Comparison of ENCODE assay signal across 12 cellular contexts in the genomic region with DNA sequence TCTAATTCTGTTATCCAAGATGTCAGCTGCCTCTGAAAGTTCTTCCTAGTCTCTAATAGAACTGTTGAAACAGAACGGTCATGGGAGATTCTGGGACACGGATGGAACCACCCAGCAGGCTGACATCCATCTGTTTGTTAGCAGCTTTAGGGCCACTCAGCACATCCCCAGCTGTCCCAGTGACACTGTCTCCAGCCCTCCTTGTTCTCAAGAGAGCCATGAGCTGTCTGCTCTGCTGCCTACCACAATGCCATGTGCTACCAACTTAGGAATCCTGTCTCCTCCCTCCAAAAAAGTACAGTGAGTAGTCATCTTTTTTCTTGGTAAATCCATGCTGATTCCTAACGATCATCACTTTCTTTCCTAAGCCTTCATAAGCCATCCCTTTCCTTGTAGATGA.
DNase-seq lines count a peak whose midpoint lies in the region; ATAC-seq and TF ChIP-seq lines count a peak whose summit lies in the region.
"Had no signal": no experiment of that assay in that cellular context is flagged by ENCODE, and none has a peak within 500 bp of the region (broad histone marks: within the 10 kb centered on the region; RNA-seq: fewer than 3 reads in every experiment).

No MANE protein-coding gene starts in this region.

- no peak overlapping the region for H3K4me2 ChIP-seq in hepatocyte

- no peaks in the 10 kb centered on the region for H3K36me3 ChIP-seq in hepatocyte (replicated peaks; ENCODE audit: insufficient read depth, low read depth)
- H3K36me3 ChIP-seq: SJSA1 had no signal

- 75% methylated on average over 3 of the region's 3 CpGs for WGBS in hepatocyte (ENCODE audit: low lambda C conversion rate, missing lambda C conversion rate)

- H3K9me3 ChIP-seq in hepatocyte (ENCODE audit: low read depth) = no peaks in the 10 kb centered on the region
- H3K9me3 ChIP-seq: SJSA1 had no signal

- H3K27ac Mint-ChIP-seq in activated CD4-positive, alpha-beta memory T cell treated with anti-CD3 and anti-CD28 coated beads for 36 hours = peak overlapping the region; percentile 71
- no peak overlapping the region for H3K27ac Mint-ChIP-seq in activated CD4-positive, alpha-beta memory T cell treated with anti-CD3 and anti-CD28 coated beads, Interleukin-2, amount 10 ng/mL, durations not matched to agents 7 days and 5 days
- peak overlapping the region; percentile 83 for H3K27ac Mint-ChIP-seq in stimulated activated effector memory CD8-positive, alpha-beta T cell treated with anti-CD3 and anti-CD28 coated beads, Interleukin-12 subunit alpha, Interleukin-12 subunit beta, amount 100 ng/mL, for 72 hours

- peaks cover 28% of the 10 kb centered on the region for H3K4me1 ChIP-seq in hepatocyte (ENCODE audit: insufficient read depth)

- no peak overlapping the region for H3K4me3 Mint-ChIP-seq in activated CD4-positive, alpha-beta memory T cell treated with anti-CD3 and anti-CD28 coated beads for 36 hours
- no peak overlapping the region for H3K4me3 Mint-ChIP-seq in activated CD4-positive, alpha-beta memory T cell treated with anti-CD3 and anti-CD28 coated beads, Interleukin-2, amount 10 ng/mL, durations not matched to agents 7 days and 5 days
- peak overlapping the region; percentile 51 for H3K4me3 Mint-ChIP-seq in stimulated activated effector memory CD8-positive, alpha-beta T cell treated with anti-CD3 and anti-CD28 coated beads, Interleukin-12 subunit alpha, Interleukin-12 subunit beta, amount 100 ng/mL, for 72 hours
- H3K4me3 Mint-ChIP-seq: natural killer cell had no signal

- H3K9me2 ChIP-seq in hepatocyte (replicated peaks; ENCODE audit: insufficient read depth) = no peaks in the 10 kb centered on the region

- intact Hi-C loops in activated CD4-positive, alpha-beta memory T cell treated with anti-CD3 and anti-CD28 coated beads for 36 hours (cut with micrococcal nuclease) = loop anchor here (2.0 to 5.0 kb wide), 4 partner anchors 35 to 410 kb away; no protein-coding TSS in a partner anchor

- no peaks in the 10 kb centered on the region for H3K79me2 ChIP-seq in hepatocyte

- no peak for DNase-seq in activated CD4-positive, alpha-beta memory T cell treated with anti-CD3 and anti-CD28 coated beads for 36 hours
- no peak for DNase-seq in activated CD4-positive, alpha-beta memory T cell treated with anti-CD3 and anti-CD28 coated beads, Interleukin-2, amount 10 ng/mL, durations not matched to agents 7 days and 5 days
- DNase-seq in NCI-H82 treated with DMSO at 0.1 percent for 48 hours (lab: John Stamatoyannopoulos, UW; ENCODE audit: unreplicated experiment) (peak; percentile 83), islet precursor cell (peak; percentile 33), NCI-H1092 treated with DMSO at 0.1 percent for 48 hours (lab: John Stamatoyannopoulos, UW) (no peak), GM19238 (ENCODE audit: insufficient read length, low spot score) (no peak), hepatocyte (ENCODE audit: low spot score) (no peak)
- DNase-seq in stimulated activated effector memory CD8-positive, alpha-beta T cell treated with anti-CD3 and anti-CD28 coated beads, Interleukin-12 subunit alpha, Interleukin-12 subunit beta, amount 100 ng/mL, for 72 hours (ENCODE audit: low spot score in 2 of 2) = peak in 1 of 2 donors; percentile 43
- DNase-seq: activated T-cell treated with anti-CD3 and anti-CD28 coated beads for 4 hours, MV-4-11, natural killer cell had no signal

- H3K27ac ChIP-seq in hepatocyte = no peak overlapping the region
- H3K27ac ChIP-seq: SJSA1 had no signal

- no peak overlapping the region for H2AFZ ChIP-seq in hepatocyte

- no peaks in the 10 kb centered on the region for H3K36me3 Mint-ChIP-seq in activated CD4-positive, alpha-beta memory T cell treated with anti-CD3 and anti-CD28 coated beads for 36 hours
- no peaks in the 10 kb centered on the region for H3K36me3 Mint-ChIP-seq in activated CD4-positive, alpha-beta memory T cell treated with anti-CD3 and anti-CD28 coated beads, Interleukin-2, amount 10 ng/mL, durations not matched to agents 7 days and 5 days (ENCODE audit: low read depth)
- H3K36me3 Mint-ChIP-seq in stimulated activated effector memory CD8-positive, alpha-beta T cell treated with anti-CD3 and anti-CD28 coated beads, Interleukin-12 subunit alpha, Interleukin-12 subunit beta, amount 100 ng/mL, for 72 hours = peaks cover 18% of the 10 kb centered on the region
- H3K36me3 Mint-ChIP-seq: natural killer cell had no signal

- no peaks in the 10 kb centered on the region for H3K27me3 Mint-ChIP-seq in activated CD4-positive, alpha-beta memory T cell treated with anti-CD3 and anti-CD28 coated beads for 36 hours
- no peaks in the 10 kb centered on the region for H3K27me3 Mint-ChIP-seq in activated CD4-positive, alpha-beta memory T cell treated with anti-CD3 and anti-CD28 coated beads, Interleukin-2, amount 10 ng/mL, durations not matched to agents 7 days and 5 days

- no peak for TF ChIP-seq CTCF in hepatocyte (IDR thresholded peaks at IDR 0.05; ENCODE audit: poor library complexity)

- H3K27me3 ChIP-seq in hepatocyte = no peaks in the 10 kb centered on the region
- H3K27me3 ChIP-seq: SJSA1 had no signal

- CTCF ChIA-PET in activated CD4-positive, alpha-beta memory T cell treated with anti-CD3 and anti-CD28 coated beads for 36 hours (lab: Charles Lee) = interaction anchor here (0.7 to 3.4 kb wide), 4 partner anchors 100 to 154 kb away, joined by 3 to 23 read pairs (median 14); no protein-coding TSS in a partner anchor
- CTCF ChIA-PET in activated CD4-positive, alpha-beta memory T cell treated with anti-CD3 and anti-CD28 coated beads, Interleukin-2, amount 10 ng/mL, durations not matched to agents 7 days and 5 days (lab: Charles Lee) = interaction anchor here (1.0 kb wide), 1 partner anchor 412 kb away, joined by 3 read pairs; no protein-coding TSS in a partner anchor

- no peaks in the 10 kb centered on the region for H3K9me3 Mint-ChIP-seq in activated CD4-positive, alpha-beta memory T cell treated with anti-CD3 and anti-CD28 coated beads for 36 hours
- H3K9me3 Mint-ChIP-seq in activated CD4-positive, alpha-beta memory T cell treated with anti-CD3 and anti-CD28 coated beads, Interleukin-2, amount 10 ng/mL, durations not matched to agents 7 days and 5 days = peaks cover 4% of the 10 kb centered on the region
- H3K9me3 Mint-ChIP-seq in stimulated activated effector memory CD8-positive, alpha-beta T cell treated with anti-CD3 and anti-CD28 coated beads, Interleukin-12 subunit alpha, Interleukin-12 subunit beta, amount 100 ng/mL, for 72 hours = peaks cover 3% of the 10 kb centered on the region
- H3K9me3 Mint-ChIP-seq: natural killer cell had no signal

- ATAC-seq in stimulated activated effector memory CD8-positive, alpha-beta T cell treated with anti-CD3 and anti-CD28 coated beads, Interleukin-12 subunit alpha, Interleukin-12 subunit beta, amount 100 ng/mL, for 72 hours = no peak

- peaks cover 47% of the 10 kb centered on the region for H3K4me1 Mint-ChIP-seq in activated CD4-positive, alpha-beta memory T cell treated with anti-CD3 and anti-CD28 coated beads for 36 hours (ENCODE audit: low read depth)
- H3K4me1 Mint-ChIP-seq in activated CD4-positive, alpha-beta memory T cell treated with anti-CD3 and anti-CD28 coated beads, Interleukin-2, amount 10 ng/mL, durations not matched to agents 7 days and 5 days = peaks cover 34% of the 10 kb centered on the region
- H3K4me1 Mint-ChIP-seq in stimulated activated effector memory CD8-positive, alpha-beta T cell treated with anti-CD3 and anti-CD28 coated beads, Interleukin-12 subunit alpha, Interleukin-12 subunit beta, amount 100 ng/mL, for 72 hours = peaks cover 58% of the 10 kb centered on the region

- POLR2A ChIA-PET in activated CD4-positive, alpha-beta memory T cell treated with anti-CD3 and anti-CD28 coated beads for 36 hours (lab: Charles Lee) = interaction anchor here (2.3 to 3.5 kb wide), 2 partner anchors 118 to 128 kb away, joined by 17 to 26 read pairs; no protein-coding TSS in a partner anchor
- POLR2A ChIA-PET in activated CD4-positive, alpha-beta memory T cell treated with anti-CD3 and anti-CD28 coated beads, Interleukin-2, amount 10 ng/mL, durations not matched to agents 7 days and 5 days (lab: Charles Lee) = interaction anchor here (1.5 to 3.7 kb wide), 4 partner anchors 22 to 133 kb away, joined by 4 to 39 read pairs (median 14); no protein-coding TSS in a partner anchor

- no peak overlapping the region for H3K4me3 ChIP-seq in hepatocyte
- H3K4me3 ChIP-seq: SJSA1 had no signal

- no peaks in the 10 kb centered on the region for H4K20me1 ChIP-seq in hepatocyte (ENCODE audit: insufficient read depth, poor library complexity, severe bottlenecking)

Comparison
In these comparisons a context has a peak if more than half of its experiments do, and no peak if none do; other contexts are left out.
1. DNase-seq: peak in NCI-H82 treated with DMSO at 0.1 percent for 48 hours (single experiment) and islet precursor cell (single experiment); none in activated CD4-positive, alpha-beta memory T cell treated with anti-CD3 and anti-CD28 coated beads for 36 hours (single experiment), activated CD4-positive, alpha-beta memory T cell treated with anti-CD3 and anti-CD28 coated beads, Interleukin-2, amount 10 ng/mL, durations not matched to agents 7 days and 5 days (single experiment), NCI-H1092 treated with DMSO at 0.1 percent for 48 hours (single experiment), GM19238 (single experiment) and hepatocyte (single experiment).